Comparison of ENCODE assay signal across 1 cellular context in the genomic region with DNA sequence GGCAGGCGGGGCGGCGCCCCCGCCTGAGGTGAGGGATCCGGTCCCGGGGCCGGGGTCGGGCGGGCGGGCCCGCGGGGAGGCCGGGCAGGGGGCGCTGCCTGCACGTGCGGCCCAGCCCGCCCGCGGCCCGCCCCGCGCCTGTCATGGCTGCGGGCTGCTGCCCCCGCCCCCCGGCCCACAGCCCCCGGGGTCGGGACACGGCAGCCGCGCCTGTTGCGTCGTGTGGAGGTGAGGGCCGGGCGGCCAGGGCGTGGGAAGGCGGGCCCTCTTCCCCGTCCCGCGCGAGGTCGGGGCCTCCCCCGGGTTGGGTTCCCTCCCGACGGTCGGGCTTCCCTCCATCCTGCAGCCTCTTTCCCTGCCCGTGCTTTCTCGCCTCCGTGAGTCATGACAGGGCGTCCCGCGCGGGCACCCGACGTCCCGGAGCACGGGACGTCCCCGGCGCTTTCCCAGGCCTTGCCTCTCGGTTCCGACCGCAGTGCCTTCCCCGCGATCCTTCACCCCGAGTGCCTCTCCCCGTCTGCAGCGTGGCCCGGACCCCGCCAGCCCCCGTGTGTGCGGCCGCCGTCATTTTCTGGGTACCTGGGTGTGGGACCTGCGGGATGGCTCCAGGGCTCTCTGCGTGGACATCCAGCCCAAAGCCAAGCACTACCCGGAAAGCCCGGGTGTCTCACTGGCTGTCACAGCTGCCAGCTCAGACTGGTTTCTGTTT.
TF ChIP-seq lines count a peak whose summit lies in the region.

No MANE protein-coding gene starts in this region.

TF ChIP-seq in H1, 55 proteins besides CTCF, POLR2A, EP300 and RAD21 (continued from another document):
- TF ChIP-seq GTF2F1 (IDR thresholded peaks at IDR 0.05; ENCODE audit: borderline replicate concordance, low read depth, low read length), result no peak
- no peak for TF ChIP-seq SP2 (IDR thresholded peaks at IDR 0.05; ENCODE audit: low read length)
- TF ChIP-seq GABPA (IDR thresholded peaks at IDR 0.05; ENCODE audit: borderline replicate concordance, insufficient read depth, low read length), result no peak
- TF ChIP-seq TBP (IDR thresholded peaks at IDR 0.05; ENCODE audit: low read depth, low read length), result no peak
- no peak for TF ChIP-seq PHF8 (conservative IDR thresholded peaks at IDR 0.05; ENCODE audit: low read depth, low read length)
- no peak for TF ChIP-seq CHD2 (IDR thresholded peaks at IDR 0.05; ENCODE audit: low read length)
- TF ChIP-seq SP1 (IDR thresholded peaks at IDR 0.05; ENCODE audit: low read depth, low read length), result no peak
- TF ChIP-seq SIRT6 (IDR thresholded peaks at IDR 0.05; ENCODE audit: low read length), result no peak
- TF ChIP-seq, protein P1, sequence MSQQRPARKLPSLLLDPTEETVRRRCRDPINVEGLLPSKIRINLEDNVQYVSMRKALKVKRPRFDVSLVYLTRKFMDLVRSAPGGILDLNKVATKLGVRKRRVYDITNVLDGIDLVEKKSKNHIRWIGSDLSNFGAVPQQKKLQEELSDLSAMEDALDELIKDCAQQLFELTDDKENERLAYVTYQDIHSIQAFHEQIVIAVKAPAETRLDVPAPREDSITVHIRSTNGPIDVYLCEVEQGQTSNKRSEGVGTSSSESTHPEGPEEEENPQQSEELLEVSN (IDR thresholded peaks at IDR 0.05), result 0 out of 2 replicates have a peak, but pooled peaks have one; percentile 30
- TF ChIP-seq SIN3A (conservative IDR thresholded peaks at IDR 0.05 in 1 of 2, IDR thresholded peaks at IDR 0.05 in 1 of 2; ENCODE audit: low read depth in 1 of 2, low read length in 2 of 2), result peak in 1 of 2 experiments; percentile 20; a peak in 1 of 4 replicates
